ENCODE assay signal across 18 cellular contexts in the genomic region with DNA sequence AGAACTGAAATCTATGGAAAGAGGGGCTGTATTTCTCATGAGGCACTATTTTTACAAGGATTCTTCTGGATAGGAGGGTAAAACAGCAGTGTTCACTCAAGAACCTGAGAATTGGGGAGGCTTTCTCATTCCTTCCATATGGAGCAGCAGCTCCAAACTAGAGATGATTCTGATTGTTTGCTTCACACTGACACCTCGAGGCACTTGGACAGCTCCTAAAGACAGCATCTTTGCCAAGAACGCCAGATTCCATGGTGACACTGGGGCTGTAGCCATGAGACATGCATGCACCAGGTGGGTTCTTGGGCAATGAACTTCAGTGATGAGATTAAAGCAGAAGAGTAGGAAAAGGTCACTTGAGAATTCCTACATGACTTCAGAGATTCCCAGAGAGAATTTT.
"Had no signal": no experiment of that assay in that cellular context is flagged by ENCODE, and none has a peak within 500 bp of the region (broad histone marks: within the 10 kb centered on the region; RNA-seq: fewer than 3 reads in every experiment).

No MANE protein-coding gene starts in this region.

- H3K4me1 ChIP-seq: upper lobe of right lung had no signal

- H3K9me3 ChIP-seq: ovary, upper lobe of right lung had no signal

- DNase-seq: activated CD4-positive, alpha-beta memory T cell treated with anti-CD3 and anti-CD28 coated beads, Interleukin-2, amount 10 ng/mL, durations not matched to agents 7 days and 5 days; activated CD4-positive, alpha-beta T cell treated with anti-CD3 and anti-CD28 coated beads for 48 hours; activated CD4-positive, CD25-positive, alpha-beta regulatory T cell; activated CD8-positive, alpha-beta memory T cell treated with anti-CD3 and anti-CD28 coated beads, Interleukin-2, amount 10 ng/mL, durations not matched to agents 7 days and 5 days; activated naive CD4-positive, alpha-beta T cell; activated naive CD8-positive, alpha-beta T cell treated with anti-CD3 and anti-CD28 coated beads for 36 hours; caudate nucleus; mesendoderm; naive thymus-derived CD8-positive, alpha-beta T cell; ovary; stimulated activated CD4-positive, alpha-beta T cell treated with anti-CD3 and anti-CD28 coated beads, Interleukin-4, amount 100 ng/mL, for 24 hours; T-helper 1 cell; T-helper 9 cell; upper lobe of right lung had no signal

- H3K27ac Mint-ChIP-seq: activated CD4-positive, alpha-beta memory T cell treated with anti-CD3 and anti-CD28 coated beads, Interleukin-2, amount 10 ng/mL, durations not matched to agents 7 days and 5 days; activated CD8-positive, alpha-beta memory T cell treated with anti-CD3 and anti-CD28 coated beads, Interleukin-2, amount 10 ng/mL, durations not matched to agents 7 days and 5 days; activated naive CD8-positive, alpha-beta T cell treated with anti-CD3 and anti-CD28 coated beads for 36 hours; brain; naive thymus-derived CD8-positive, alpha-beta T cell; stimulated activated effector memory CD8-positive, alpha-beta T cell treated with anti-CD3 and anti-CD28 coated beads, Interleukin-12 subunit alpha, Interleukin-12 subunit beta, amount 100 ng/mL, for 72 hours had no signal

- H3K27ac ChIP-seq: coronary artery, ovary, upper lobe of right lung had no signal

- H3K36me3 ChIP-seq: ovary, upper lobe of right lung had no signal

- H3K36me3 Mint-ChIP-seq: activated CD8-positive, alpha-beta memory T cell treated with anti-CD3 and anti-CD28 coated beads, Interleukin-2, amount 10 ng/mL, durations not matched to agents 7 days and 5 days; activated naive CD8-positive, alpha-beta T cell treated with anti-CD3 and anti-CD28 coated beads for 36 hours; brain; naive thymus-derived CD8-positive, alpha-beta T cell; stimulated activated effector memory CD8-positive, alpha-beta T cell treated with anti-CD3 and anti-CD28 coated beads, Interleukin-12 subunit alpha, Interleukin-12 subunit beta, amount 100 ng/mL, for 72 hours had no signal

- H3K27me3 Mint-ChIP-seq: activated CD4-positive, alpha-beta memory T cell treated with anti-CD3 and anti-CD28 coated beads, Interleukin-2, amount 10 ng/mL, durations not matched to agents 7 days and 5 days; activated CD8-positive, alpha-beta memory T cell treated with anti-CD3 and anti-CD28 coated beads, Interleukin-2, amount 10 ng/mL, durations not matched to agents 7 days and 5 days; activated naive CD8-positive, alpha-beta T cell treated with anti-CD3 and anti-CD28 coated beads for 36 hours; brain had no signal

- H3K27me3 ChIP-seq: ovary, upper lobe of right lung had no signal

- H3K4me1 Mint-ChIP-seq: activated CD4-positive, alpha-beta memory T cell treated with anti-CD3 and anti-CD28 coated beads, Interleukin-2, amount 10 ng/mL, durations not matched to agents 7 days and 5 days; activated CD8-positive, alpha-beta memory T cell treated with anti-CD3 and anti-CD28 coated beads, Interleukin-2, amount 10 ng/mL, durations not matched to agents 7 days and 5 days; activated naive CD8-positive, alpha-beta T cell treated with anti-CD3 and anti-CD28 coated beads for 36 hours; naive thymus-derived CD8-positive, alpha-beta T cell; stimulated activated effector memory CD8-positive, alpha-beta T cell treated with anti-CD3 and anti-CD28 coated beads, Interleukin-12 subunit alpha, Interleukin-12 subunit beta, amount 100 ng/mL, for 72 hours had no signal

- H3K9me3 Mint-ChIP-seq: activated CD4-positive, alpha-beta memory T cell treated with anti-CD3 and anti-CD28 coated beads, Interleukin-2, amount 10 ng/mL, durations not matched to agents 7 days and 5 days; activated naive CD8-positive, alpha-beta T cell treated with anti-CD3 and anti-CD28 coated beads for 36 hours; stimulated activated effector memory CD8-positive, alpha-beta T cell treated with anti-CD3 and anti-CD28 coated beads, Interleukin-12 subunit alpha, Interleukin-12 subunit beta, amount 100 ng/mL, for 72 hours had no signal

- H3K4me3 Mint-ChIP-seq: activated CD4-positive, alpha-beta memory T cell treated with anti-CD3 and anti-CD28 coated beads, Interleukin-2, amount 10 ng/mL, durations not matched to agents 7 days and 5 days; activated CD8-positive, alpha-beta memory T cell treated with anti-CD3 and anti-CD28 coated beads, Interleukin-2, amount 10 ng/mL, durations not matched to agents 7 days and 5 days; activated naive CD8-positive, alpha-beta T cell treated with anti-CD3 and anti-CD28 coated beads for 36 hours; brain; naive thymus-derived CD8-positive, alpha-beta T cell; stimulated activated effector memory CD8-positive, alpha-beta T cell treated with anti-CD3 and anti-CD28 coated beads, Interleukin-12 subunit alpha, Interleukin-12 subunit beta, amount 100 ng/mL, for 72 hours had no signal

- H3K4me3 ChIP-seq: coronary artery, ovary, upper lobe of right lung had no signal

- ATAC-seq: activated CD8-positive, alpha-beta memory T cell treated with anti-CD3 and anti-CD28 coated beads, Interleukin-2, amount 10 ng/mL, durations not matched to agents 7 days and 5 days; naive thymus-derived CD8-positive, alpha-beta T cell; sciatic nerve; stimulated activated effector memory CD8-positive, alpha-beta T cell treated with anti-CD3 and anti-CD28 coated beads, Interleukin-12 subunit alpha, Interleukin-12 subunit beta, amount 100 ng/mL, for 72 hours; upper lobe of right lung had no signal
